Comparison of ENCODE assay signal across 8 cellular contexts in genomic region chr17:64506576-64507417, GRCh38. TPM values are rescaled to one million over a fixed set of nuclear protein-coding genes. Genes with fewer than 3 reads are reported as not detected.
A peak's percentile ranks its signal among the peaks of the same experiment; 100 is the strongest.
DNase-seq lines count a peak whose midpoint lies in the region; ATAC-seq lines count a peak whose summit lies in the region.

Gene CEP95, plus strand, starts transcription at chr17:64506977. Its CDS starts 121 bp downstream, at chr17:64507098.

- H3K27ac Mint-ChIP-seq in activated CD8-positive, alpha-beta memory T cell treated with anti-CD3 and anti-CD28 coated beads, Interleukin-2, amount 10 ng/mL, durations not matched to agents 7 days and 5 days: peak within 1 kb of the TSS; percentile 100

- H3K9me3 ChIP-seq in NT2/D1 (ENCODE audit: insufficient read depth, low read length): no peaks in the 10 kb centered on the region
- no peaks in the 10 kb centered on the region for H3K9me3 ChIP-seq in endocrine pancreas (ENCODE audit: control insufficient read depth, low read length)

- peak; percentile 96 for DNase-seq in COR-L47 (lab: John Stamatoyannopoulos, UW)
- DNase-seq in HUDEP-2 (lab: John Stamatoyannopoulos, UW; ENCODE audit: unreplicated experiment in 76 of 76): peak in 74 of 76 experiments; percentile 85 to 100 (median 97)
- peak; percentile 59 for DNase-seq in NT2/D1 (ENCODE audit: low read depth, low spot score)
- DNase-seq in activated CD8-positive, alpha-beta memory T cell treated with anti-CD3 and anti-CD28 coated beads, Interleukin-2, amount 10 ng/mL, durations not matched to agents 7 days and 5 days: peak; percentile 98
- peak; percentile 83 for DNase-seq in middle frontal gyrus (ENCODE audit: extremely low spot score, low spot score)
- peak; percentile 90 to 92 for DNase-seq in stimulated activated CD8-positive, alpha-beta memory T cell treated with anti-CD3 and anti-CD28 coated beads, Interleukin-2, amount 100 ng/mL, for 1 hour (ENCODE audit: low read depth in 2 of 2)

- peak within 1 kb of the TSS; percentile 98 for H3K9ac ChIP-seq in NT2/D1 (ENCODE audit: insufficient read length, low read depth)
- H3K9ac ChIP-seq in endocrine pancreas (ENCODE audit: control insufficient read depth, insufficient read depth, low read length): peak within 1 kb of the TSS; percentile 99

- peak; percentile 39 for ATAC-seq in GM21367 (IDR thresholded peaks at IDR 0.05; ENCODE audit: unreplicated experiment)
- peak; percentile 72 for ATAC-seq in activated CD8-positive, alpha-beta memory T cell treated with anti-CD3 and anti-CD28 coated beads, Interleukin-2, amount 10 ng/mL, durations not matched to agents 7 days and 5 days

- H3K36me3 Mint-ChIP-seq in activated CD8-positive, alpha-beta memory T cell treated with anti-CD3 and anti-CD28 coated beads, Interleukin-2, amount 10 ng/mL, durations not matched to agents 7 days and 5 days: peaks cover 63% of the 10 kb centered on the region

- H3K4me3 Mint-ChIP-seq in activated CD8-positive, alpha-beta memory T cell treated with anti-CD3 and anti-CD28 coated beads, Interleukin-2, amount 10 ng/mL, durations not matched to agents 7 days and 5 days: peak within 1 kb of the TSS; percentile 100

- H3K4me1 ChIP-seq in NT2/D1 (ENCODE audit: insufficient read depth, insufficient read length) (no peaks in the 10 kb centered on the region), endocrine pancreas (ENCODE audit: control insufficient read depth, insufficient read depth, low read length) (peaks cover 33% of the 10 kb centered on the region)

- H3K27me3 Mint-ChIP-seq in activated CD8-positive, alpha-beta memory T cell treated with anti-CD3 and anti-CD28 coated beads, Interleukin-2, amount 10 ng/mL, durations not matched to agents 7 days and 5 days: peaks cover 2% of the 10 kb centered on the region

- CTCF ChIA-PET in activated CD8-positive, alpha-beta memory T cell treated with anti-CD3 and anti-CD28 coated beads, Interleukin-2, amount 10 ng/mL, durations not matched to agents 7 days and 5 days (lab: Charles Lee): interaction anchor here (0.9 to 7.2 kb wide), 9 partner anchors 8 to 432 kb away, joined by 3 to 68 read pairs (median 6); partner anchors contain the start of gene POLG2

- H3K4me1 Mint-ChIP-seq in activated CD8-positive, alpha-beta memory T cell treated with anti-CD3 and anti-CD28 coated beads, Interleukin-2, amount 10 ng/mL, durations not matched to agents 7 days and 5 days: peaks cover 52% of the 10 kb centered on the region

- H3K4me3 ChIP-seq in NT2/D1 (ENCODE audit: insufficient read length, low read depth) (peak within 1 kb of the TSS; percentile 94), endocrine pancreas (ENCODE audit: control insufficient read depth, insufficient read depth, low read length) (peak within 1 kb of the TSS; percentile 97)

- H3K27me3 ChIP-seq in NT2/D1 (ENCODE audit: insufficient read depth, insufficient read length) (no peaks in the 10 kb centered on the region), endocrine pancreas (ENCODE audit: control insufficient read depth, insufficient read depth, low read length) (no peaks in the 10 kb centered on the region)

- H3K9me3 Mint-ChIP-seq in activated CD8-positive, alpha-beta memory T cell treated with anti-CD3 and anti-CD28 coated beads, Interleukin-2, amount 10 ng/mL, durations not matched to agents 7 days and 5 days (ENCODE audit: low read depth): no peaks in the 10 kb centered on the region

- peaks cover 74% of the 10 kb centered on the region for H3K36me3 ChIP-seq in NT2/D1 (ENCODE audit: insufficient read depth, insufficient read length, low read length)
- H3K36me3 ChIP-seq in endocrine pancreas (ENCODE audit: control insufficient read depth, insufficient read depth, low read length): peaks cover 27% of the 10 kb centered on the region

RNA-seq across cellular contexts. Expression of gene CEP95, which starts in this region (rescaled TPM):
- 10 to 100 TPM; 45.7 to 52.6 TPM for total RNA-seq in activated CD8-positive, alpha-beta memory T cell treated with anti-CD3 and anti-CD28 coated beads, Interleukin-2, amount 10 ng/mL, durations not matched to agents 7 days and 5 days

Comparison
In these comparisons a context has a peak if more than half of its experiments do, and no peak if none do; other contexts are left out.
1. Peak in every context shown above with its lines: DNase-seq, ATAC-seq and H3K4me3 ChIP-seq.